ENCODE assay signal across 1 cellular context in genomic region chr12:48351022-48351708, GRCh38.
TF ChIP-seq lines count a peak whose summit lies in the region.

No MANE protein-coding gene starts in this region.

TF ChIP-seq in K562, 482 proteins besides CTCF, POLR2A, EP300 and RAD21 (continued from another document and continues in another):
- TF ChIP-seq ZBTB40 (IDR thresholded peaks at IDR 0.05) (peak; percentile 29; the same call in 1 of the 2 replicates), ZBTB40 (CRISPR knock-in tag; IDR thresholded peaks at IDR 0.05) (no peak), IRF9 (tag; IDR thresholded peaks at IDR 0.05) (peak; percentile 92), TRIM24 (IDR thresholded peaks at IDR 0.05) (0 out of 4 replicates have a peak, but pooled peaks of 1 of the 2 experiments have one; percentile 41), AFF1 (IDR thresholded peaks at IDR 0.05; ENCODE audit: low read depth in 1 of 2, partially characterized antibody in 2 of 2) (peak in 1 of 2 experiments; percentile 51), YY1 (IDR thresholded peaks at IDR 0.05; ENCODE audit: borderline replicate concordance in 1 of 3, control insufficient read depth in 1 of 3, extremely low read depth in 1 of 3, insufficient read depth in 3 of 3, insufficient read length in 1 of 3, insufficient replicate concordance in 2 of 3, low read depth in 1 of 3, low read length in 2 of 3) (peak in 2 of 3 experiments; percentile 20 to 56), SIN3A (IDR thresholded peaks at IDR 0.05; ENCODE audit: borderline replicate concordance in 2 of 2, control insufficient read depth in 1 of 2, low read depth in 2 of 2, low read length in 2 of 2) (0 out of 4 replicates have a peak, but pooled peaks of 1 of the 2 experiments have one; percentile 24), MXD1 (CRISPR knock-in tag; IDR thresholded peaks at IDR 0.05; ENCODE audit: borderline replicate concordance, poor library complexity, severe bottlenecking) (no peak), ATF7 (IDR thresholded peaks at IDR 0.05) (peak; percentile 40; the same call in 1 of the 2 replicates), RAD51 (IDR thresholded peaks at IDR 0.05; ENCODE audit: borderline replicate concordance, low read depth) (0 out of 2 replicates have a peak, but pooled peaks have one; percentile 10), ZNF766 (CRISPR knock-in tag; conservative IDR thresholded peaks at IDR 0.05) (0 out of 2 replicates have a peak, but pooled peaks have one; percentile 33), SIRT6 (IDR thresholded peaks at IDR 0.05; ENCODE audit: low read depth, low read length) (no peak), REST (CRISPR knock-in tag; IDR thresholded peaks at IDR 0.05; ENCODE audit: low read depth) (no peak), ZNF584 (CRISPR knock-in tag; IDR thresholded peaks at IDR 0.05; ENCODE audit: low read depth) (0 out of 2 replicates have a peak, but pooled peaks have one; percentile 57), KDM1A (IDR thresholded peaks at IDR 0.05) (peak in 1 of 2 experiments; percentile 8; a peak in 2 of 4 replicates), HNRNPK (IDR thresholded peaks at IDR 0.05; ENCODE audit: low read depth, low read length, poor library complexity, severe bottlenecking) (peak; percentile 90), ETV1 (tag; conservative IDR thresholded peaks at IDR 0.05; ENCODE audit: low read depth) (peak; percentile 72), CBX5 (IDR thresholded peaks at IDR 0.05; ENCODE audit: borderline replicate concordance, low read depth) (no peak), HDAC8 (tag; IDR thresholded peaks at IDR 0.05) (no peak), CEBPG (CRISPR knock-in tag; IDR thresholded peaks at IDR 0.05) (peak; percentile 93), CEBPG (tag; conservative IDR thresholded peaks at IDR 0.05 in 1 of 2, IDR thresholded peaks at IDR 0.05 in 1 of 2) (peak; percentile 99), POLR2G (IDR thresholded peaks at IDR 0.05; ENCODE audit: low read depth, low read length) (peak; percentile 79), UBTF (IDR thresholded peaks at IDR 0.05; ENCODE audit: borderline replicate concordance in 1 of 2, low read depth in 2 of 2, low read length in 2 of 2) (no peak), EGR1 (conservative IDR thresholded peaks at IDR 0.05) (peak; percentile 51), CBX1 (IDR thresholded peaks at IDR 0.05; ENCODE audit: low read depth) (peak; percentile 7; the same call in 1 of the 2 replicates), RFX5 (IDR thresholded peaks at IDR 0.05; ENCODE audit: low read depth, low read length) (no peak), RNF2 (IDR thresholded peaks at IDR 0.05) (peak; percentile 40; the same call in 1 of the 2 replicates), ZNF175 (CRISPR knock-in tag; IDR thresholded peaks at IDR 0.05; ENCODE audit: low read depth) (peak; percentile 56; the same call in 1 of the 2 replicates), ZEB2 (IDR thresholded peaks at IDR 0.05) (peak; percentile 48; the same call in 1 of the 2 replicates), ZBTB12 (CRISPR knock-in tag; IDR thresholded peaks at IDR 0.05) (no peak), SMARCE1 (IDR thresholded peaks at IDR 0.05) (peak; percentile 76), ESRRA (IDR thresholded peaks at IDR 0.05; ENCODE audit: borderline replicate concordance, low read depth) (peak; percentile 25; the same call in 1 of the 2 replicates), YBX1 (IDR thresholded peaks at IDR 0.05) (no peak), NR2C2 (CRISPR knock-in tag; IDR thresholded peaks at IDR 0.05) (no peak), NR2C2 (tag; IDR thresholded peaks at IDR 0.05) (peak; percentile 45; the same call in 1 of the 2 replicates), PML (IDR thresholded peaks at IDR 0.05; ENCODE audit: low read length) (peak; percentile 45; the same call in 1 of the 2 replicates), PHF8 (IDR thresholded peaks at IDR 0.05; ENCODE audit: borderline replicate concordance, low read length) (peak; percentile 58; the same call in 1 of the 2 replicates)
